ENCODE assay signal across 22 cellular contexts in genomic region chr5:54745599-54745998, GRCh38.
DNase-seq lines count a peak whose midpoint lies in the region; ATAC-seq, FAIRE-seq and TF ChIP-seq lines count a peak whose summit lies in the region.
"Had no signal": no experiment of that assay in that cellular context is flagged by ENCODE, and none has a peak within 500 bp of the region (broad histone marks: within the 10 kb centered on the region; RNA-seq: fewer than 3 reads in every experiment).

No MANE protein-coding gene starts in this region.

- H3K79me2 ChIP-seq in HCT116 (ENCODE audit: insufficient read depth, low read length), result no peaks in the 10 kb centered on the region

- H3K9me3 ChIP-seq in BLaER1 treated with 17β-estradiol and CSF1 and Interleukin-3, amounts not matched to agents 10 nM and 100 nM (replicated peaks in 1 of 11), result peaks cover 0 to 6% (median 0%) of the 10 kb centered on the region in 11 experiments; a peak in 2 of 22 replicates
- no peaks in the 10 kb centered on the region for H3K9me3 ChIP-seq in HCT116 (ENCODE audit: control insufficient read depth in 1 of 2, insufficient read depth in 1 of 2, low read depth in 1 of 2, low read length in 2 of 2)
- H3K9me3 ChIP-seq in neutrophil, result no peaks in the 10 kb centered on the region
- H3K9me3 ChIP-seq: BE2C, heart right ventricle, mucosa of descending colon, upper lobe of left lung had no signal

- CTCF ChIA-PET in HCT116 (lab: Charles Lee), result no interaction called here

- peak overlapping the region; percentile 71 to 94 (median 88) for H3K27ac ChIP-seq in BLaER1 treated with 17β-estradiol and CSF1 and Interleukin-3, amounts not matched to agents 10 nM and 100 nM
- H3K27ac ChIP-seq in HCT116 (ENCODE audit: low read depth, low read length), result no peak overlapping the region
- peak overlapping the region; percentile 87 for H3K27ac ChIP-seq in neutrophil
- H3K27ac ChIP-seq: brain microvascular endothelial cell, WERI-Rb-1 had no signal

- H3K9ac ChIP-seq in BLaER1 treated with 17β-estradiol and CSF1 and Interleukin-3, amounts not matched to agents 10 nM and 100 nM, result peak overlapping the region in 9 of 11 experiments; percentile 61 to 81 (median 78); a peak in 12 of 22 replicates
- H3K9ac ChIP-seq in HCT116 (ENCODE audit: low read length), result no peak overlapping the region

- peaks cover 35 to 70% (median 51%) of the 10 kb centered on the region in 10 experiments for H3K4me1 ChIP-seq in BLaER1 treated with 17β-estradiol and CSF1 and Interleukin-3, amounts not matched to agents 10 nM and 100 nM
- H3K4me1 ChIP-seq in HCT116 (ENCODE audit: control insufficient read depth in 1 of 2, insufficient read depth in 2 of 2, low read length in 2 of 2) (peaks cover 3 to 11% of the 10 kb centered on the region in 2 experiments; a peak in 1 of 4 replicates), neutrophil (ENCODE audit: control insufficient read depth in 1 of 2, insufficient read depth in 1 of 2, low read depth in 1 of 2, low read length in 1 of 2) (peaks cover 25 to 28% of the 10 kb centered on the region in 2 experiments)

- H3K4me3 ChIP-seq in BLaER1 treated with 17β-estradiol and CSF1 and Interleukin-3, amounts not matched to agents 10 nM and 100 nM, result no peak overlapping the region
- H3K4me3 ChIP-seq in HCT116 (replicated peaks in 1 of 2; ENCODE audit: low read depth in 1 of 2, low read length in 2 of 2) (no peak overlapping the region), neutrophil (ENCODE audit: low read depth in 1 of 2, low read length in 1 of 2) (no peak overlapping the region)
- H3K4me3 ChIP-seq: coronary artery, heart right ventricle, mucosa of descending colon, upper lobe of left lung had no signal

- intact Hi-C loops in HCT116 (cut with micrococcal nuclease), result no loop called here

- H3K27me3 ChIP-seq in BLaER1 treated with 17β-estradiol and CSF1 and Interleukin-3, amounts not matched to agents 10 nM and 100 nM, result no peaks in the 10 kb centered on the region
- H3K27me3 ChIP-seq in HCT116 (ENCODE audit: insufficient read depth, low read length) (no peaks in the 10 kb centered on the region), neutrophil (no peaks in the 10 kb centered on the region)
- H3K27me3 ChIP-seq: BE2C, brain microvascular endothelial cell, heart right ventricle, upper lobe of left lung had no signal

- TF ChIP-seq CTCF in HCT116 (IDR thresholded peaks at IDR 0.05 in 2 of 3, conservative IDR thresholded peaks at IDR 0.05 in 1 of 3; ENCODE audit: borderline replicate concordance in 1 of 3, insufficient read depth in 1 of 3, low read depth in 2 of 3, low read length in 2 of 3), result no peak
- no peak for TF ChIP-seq CTCF in neutrophil (IDR thresholded peaks at IDR 0.05)

- H3K27me3 Mint-ChIP-seq in T-helper 2 cell treated with Interferon-gamma antibody and Interleukin-4, amounts not matched to agents 5 μg/mL and 100 μg/mL, for 36 hours (ENCODE audit: low read depth), result no peaks in the 10 kb centered on the region
- no peaks in the 10 kb centered on the region for H3K27me3 Mint-ChIP-seq in natural killer cell treated with Interleukin-12 subunit alpha and Interleukin-12 subunit beta and Interleukin-15 and Interleukin-18, amount 100 ng/mL, for 72 hours
- H3K27me3 Mint-ChIP-seq: activated naive CD8-positive, alpha-beta T cell treated with anti-CD3 and anti-CD28 coated beads for 36 hours; activated T-helper 17 cell treated with anti-CD3 and anti-CD28 coated beads, Interleukin-2, amount 50 U/mL, for 72 hours had no signal

- no peaks in the 10 kb centered on the region for H3K9me3 Mint-ChIP-seq in T-helper 2 cell treated with Interferon-gamma antibody and Interleukin-4, amounts not matched to agents 5 μg/mL and 100 μg/mL, for 36 hours
- H3K9me3 Mint-ChIP-seq in natural killer cell treated with Interleukin-12 subunit alpha and Interleukin-12 subunit beta and Interleukin-15 and Interleukin-18, amount 100 ng/mL, for 72 hours, result no peaks in the 10 kb centered on the region
- H3K9me3 Mint-ChIP-seq: activated naive CD8-positive, alpha-beta T cell treated with anti-CD3 and anti-CD28 coated beads for 36 hours; activated T-helper 17 cell treated with anti-CD3 and anti-CD28 coated beads, Interleukin-2, amount 50 U/mL, for 72 hours had no signal

- H3K27ac Mint-ChIP-seq in T-helper 2 cell treated with Interferon-gamma antibody and Interleukin-4, amounts not matched to agents 5 μg/mL and 100 μg/mL, for 36 hours, result peak overlapping the region; percentile 46
- no peak overlapping the region for H3K27ac Mint-ChIP-seq in natural killer cell treated with Interleukin-12 subunit alpha and Interleukin-12 subunit beta and Interleukin-15 and Interleukin-18, amount 100 ng/mL, for 72 hours
- H3K27ac Mint-ChIP-seq: activated naive CD8-positive, alpha-beta T cell treated with anti-CD3 and anti-CD28 coated beads for 36 hours; activated T-helper 17 cell treated with anti-CD3 and anti-CD28 coated beads, Interleukin-2, amount 50 U/mL, for 72 hours had no signal

- TF ChIP-seq POLR2A in HCT116 (IDR thresholded peaks at IDR 0.05; ENCODE audit: borderline replicate concordance, extremely low read depth, insufficient read depth, insufficient read length), result no peak

- H2AFZ ChIP-seq in HCT116 (ENCODE audit: low read depth, low read length, poor library complexity, severe bottlenecking), result no peak overlapping the region

- DNase-seq in HCT116 (ENCODE audit: low read depth, low spot score) (no peak), urothelium cell line (ENCODE audit: low spot score) (no peak)
- DNase-seq in T-helper 2 cell treated with Interferon-gamma antibody and Interleukin-4, amounts not matched to agents 5 μg/mL and 100 μg/mL, for 36 hours (ENCODE audit: low spot score), result no peak
- no peak for DNase-seq in natural killer cell treated with Interleukin-12 subunit alpha and Interleukin-12 subunit beta and Interleukin-15 and Interleukin-18, amount 100 ng/mL, for 72 hours (ENCODE audit: low spot score)
- DNase-seq: activated naive CD8-positive, alpha-beta T cell treated with anti-CD3 and anti-CD28 coated beads for 36 hours; BE2C; brain microvascular endothelial cell; heart right ventricle; left ventricle myocardium superior; mucosa of descending colon; NCI-H187 treated with DMSO at 0.1 percent for 48 hours; NCI-H446; right cardiac atrium; stimulated activated naive CD4-positive, alpha-beta T cell; upper lobe of left lung; WERI-Rb-1 had no signal

- H3K36me3 ChIP-seq in BLaER1 treated with 17β-estradiol and CSF1 and Interleukin-3, amounts not matched to agents 10 nM and 100 nM, result no peaks in the 10 kb centered on the region
- no peaks in the 10 kb centered on the region for H3K36me3 ChIP-seq in HCT116 (ENCODE audit: control insufficient read depth in 1 of 2, insufficient read depth in 2 of 2, low read length in 2 of 2)
- no peaks in the 10 kb centered on the region for H3K36me3 ChIP-seq in neutrophil
- H3K36me3 ChIP-seq: BE2C, brain microvascular endothelial cell, heart right ventricle, upper lobe of left lung, WERI-Rb-1 had no signal

- no peak for TF ChIP-seq RAD21 in HCT116 (IDR thresholded peaks at IDR 0.05; ENCODE audit: low read depth)

- no peak overlapping the region for H3K4me3 Mint-ChIP-seq in T-helper 2 cell treated with Interferon-gamma antibody and Interleukin-4, amounts not matched to agents 5 μg/mL and 100 μg/mL, for 36 hours
- no peak overlapping the region for H3K4me3 Mint-ChIP-seq in natural killer cell treated with Interleukin-12 subunit alpha and Interleukin-12 subunit beta and Interleukin-15 and Interleukin-18, amount 100 ng/mL, for 72 hours
- H3K4me3 Mint-ChIP-seq: activated naive CD8-positive, alpha-beta T cell treated with anti-CD3 and anti-CD28 coated beads for 36 hours; activated T-helper 17 cell treated with anti-CD3 and anti-CD28 coated beads, Interleukin-2, amount 50 U/mL, for 72 hours had no signal

- H4K20me1 ChIP-seq in BLaER1 treated with 17β-estradiol and CSF1 and Interleukin-3, amounts not matched to agents 10 nM and 100 nM, result no peaks in the 10 kb centered on the region
- no peaks in the 10 kb centered on the region for H4K20me1 ChIP-seq in HCT116 (ENCODE audit: insufficient read depth)

- ATAC-seq in HCT116, result no peak
- ATAC-seq in natural killer cell treated with Interleukin-12 subunit alpha and Interleukin-12 subunit beta and Interleukin-15 and Interleukin-18, amount 100 ng/mL, for 72 hours, result no peak
- ATAC-seq in activated CD4-positive, CD25-positive, alpha-beta regulatory T cell treated with anti-CD3 and anti-CD28 coated beads, Interleukin-2, amount 50 U/mL, for 24 hours, result no peak
- ATAC-seq: activated T-helper 17 cell treated with anti-CD3 and anti-CD28 coated beads, Interleukin-2, amount 50 U/mL, for 72 hours; heart right ventricle; left ventricle myocardium superior; mucosa of descending colon; right cardiac atrium; Right ventricle myocardium inferior had no signal

- H3K36me3 Mint-ChIP-seq in T-helper 2 cell treated with Interferon-gamma antibody and Interleukin-4, amounts not matched to agents 5 μg/mL and 100 μg/mL, for 36 hours (ENCODE audit: low read depth), result peaks cover 8% of the 10 kb centered on the region
- no peaks in the 10 kb centered on the region for H3K36me3 Mint-ChIP-seq in natural killer cell treated with Interleukin-12 subunit alpha and Interleukin-12 subunit beta and Interleukin-15 and Interleukin-18, amount 100 ng/mL, for 72 hours
- H3K36me3 Mint-ChIP-seq: activated naive CD8-positive, alpha-beta T cell treated with anti-CD3 and anti-CD28 coated beads for 36 hours had no signal

- RAD21 ChIA-PET in HCT116 (lab: Charles Lee; ENCODE audit: low non-redundant PET in 1 of 2, low total read pairs in 2 of 2, uncharacterized antibody in 2 of 2, unreplicated experiment in 2 of 2), result no interaction called here

- H3K4me2 ChIP-seq in BLaER1 treated with 17β-estradiol and CSF1 and Interleukin-3, amounts not matched to agents 10 nM and 100 nM, result peak overlapping the region; percentile 63 to 91 (median 82)
- no peak overlapping the region for H3K4me2 ChIP-seq in HCT116 (ENCODE audit: low read length)

- POLR2A ChIA-PET in HCT116 (lab: Charles Lee), result no interaction called here

- H3K4me1 Mint-ChIP-seq in T-helper 2 cell treated with Interferon-gamma antibody and Interleukin-4, amounts not matched to agents 5 μg/mL and 100 μg/mL, for 36 hours (ENCODE audit: low read depth), result peaks cover 30% of the 10 kb centered on the region
- peaks cover 15 to 30% of the 10 kb centered on the region in 2 donors for H3K4me1 Mint-ChIP-seq in natural killer cell treated with Interleukin-12 subunit alpha and Interleukin-12 subunit beta and Interleukin-15 and Interleukin-18, amount 100 ng/mL, for 72 hours (ENCODE audit: low read depth in 2 of 2)

- no TSS peak for BruUV-seq in HCT116 (replicated peaks; lab: Mats Ljungman, UMichigan)

- H3K9me2 ChIP-seq in HCT116 (ENCODE audit: insufficient read depth), result no peaks in the 10 kb centered on the region

- no peak for FAIRE-seq in urothelium cell line (lab: Jason Lieb, UNC)

TF ChIP-seq in HCT116, 20 proteins besides CTCF, POLR2A, EP300 and RAD21:
- TF ChIP-seq MAX (IDR thresholded peaks at IDR 0.05), result no peak
- peak; percentile 87 for TF ChIP-seq TCF7L2 (IDR thresholded peaks at IDR 0.05; ENCODE audit: borderline replicate concordance, extremely low read depth, insufficient read depth, insufficient read length)
